Comparison of ENCODE assay signal across 17 cellular contexts in the genomic region with DNA sequence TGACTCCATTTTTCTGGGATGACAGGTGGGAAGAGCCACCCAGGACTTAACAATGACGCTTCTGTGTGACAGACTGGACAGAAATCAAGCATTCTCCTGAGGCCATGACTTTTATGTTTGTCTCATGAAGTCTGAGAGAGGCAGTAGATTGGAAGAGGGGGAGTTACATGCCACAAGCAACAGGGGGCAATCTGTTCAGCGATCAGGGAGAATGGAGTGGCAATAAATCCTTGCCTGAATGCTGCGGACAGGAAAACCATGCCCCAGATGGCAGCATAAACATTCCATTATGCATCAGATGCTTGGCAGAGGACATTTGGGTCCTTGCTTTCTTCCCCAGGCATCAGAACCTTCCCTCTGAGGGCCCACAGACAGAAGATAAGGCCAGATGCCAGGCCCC.
A peak's percentile ranks its signal among the peaks of the same experiment; 100 is the strongest.
DNase-seq lines count a peak whose midpoint lies in the region; ATAC-seq and TF ChIP-seq lines count a peak whose summit lies in the region.
"Had no signal": no experiment of that assay in that cellular context is flagged by ENCODE, and none has a peak within 500 bp of the region (broad histone marks: within the 10 kb centered on the region; RNA-seq: fewer than 3 reads in every experiment).

No MANE protein-coding gene starts in this region.

- H3K27me3 ChIP-seq in SK-N-SH (ENCODE audit: insufficient read depth) (no peaks in the 10 kb centered on the region), vagina (no peaks in the 10 kb centered on the region), spleen (replicated peaks in 1 of 7) (peaks cover 0 to 10% (median 0%) of the 10 kb centered on the region in 7 donors)

- H3K79me2 ChIP-seq in SK-N-SH (ENCODE audit: insufficient read depth), result peaks cover 22% of the 10 kb centered on the region

- DNase-seq in SK-N-SH (no peak), dermis blood vessel endothelial cell (peak; percentile 13), vagina (ENCODE audit: extremely low spot score in 2 of 2) (no peak), NCI-H187 treated with DMSO at 0.1 percent for 48 hours (lab: John Stamatoyannopoulos, UW) (no peak), spleen (no peak), mucosa of gallbladder (ENCODE audit: low spot score) (no peak)
- DNase-seq: AML-193; CD4-positive, alpha-beta T cell; DND-41; MM.1S; NCI-H1105 treated with DMSO at 0.1 percent for 48 hours; NCI-H187; NCI-H446 treated with DMSO at 0.1 percent for 48 hours; OCI-M1 had no signal

- TF ChIP-seq POLR2A in vagina (IDR thresholded peaks at IDR 0.05) (no peak), spleen (IDR thresholded peaks at IDR 0.05) (no peak)

- H3K4me3 ChIP-seq in SK-N-SH (ENCODE audit: low read depth in 2 of 2, low read length in 1 of 2), result no peak overlapping the region
- H3K4me3 ChIP-seq in vagina, result no peak overlapping the region
- H3K4me3 ChIP-seq in spleen, result no peak overlapping the region

- H3K36me3 ChIP-seq in SK-N-SH (replicated peaks in 1 of 2; ENCODE audit: control insufficient read depth in 1 of 2, insufficient read depth in 2 of 2, low read length in 1 of 2), result no peaks in the 10 kb centered on the region
- H3K36me3 ChIP-seq in vagina, result no peaks in the 10 kb centered on the region
- H3K36me3 ChIP-seq in spleen, result no peaks in the 10 kb centered on the region

- CTCF ChIA-PET in SK-N-SH (lab: Yijun Ruan, JAX), result no interaction called here

- no peak overlapping the region for H2AFZ ChIP-seq in SK-N-SH (ENCODE audit: low read depth)

- H3K9me3 ChIP-seq in SK-N-SH (no peaks in the 10 kb centered on the region), vagina (no peaks in the 10 kb centered on the region), spleen (no peaks in the 10 kb centered on the region)

- intact Hi-C loops in vagina (cut with DNase I) (loop anchor here (5.0 kb wide), 1 partner anchor 311 kb away; the partner anchor contains the start of gene DIPK2B), spleen (cut with DNase I; ENCODE audit: low total_unique reads) (loop anchor here (10.0 kb wide), 2 partner anchors 272 to 862 kb away; no protein-coding TSS in a partner anchor)

- TF ChIP-seq RAD21 in SK-N-SH (IDR thresholded peaks at IDR 0.05; ENCODE audit: low read length) (no peak), Ishikawa (IDR thresholded peaks at IDR 0.05; ENCODE audit: low read depth) (peak; percentile 4; the same call in 1 of the 2 replicates)

- no peaks in the 10 kb centered on the region for H4K20me1 ChIP-seq in SK-N-SH (ENCODE audit: insufficient read depth)

- 44% methylated on average over 3 of the region's 3 CpGs for WGBS in SK-N-SH (ENCODE audit: low lambda C conversion rate)
- WGBS in spleen, 5 donors, result 54 to 85% (median 64%) methylated on average over 3 of the region's 3 CpGs

- H3K4me2 ChIP-seq in SK-N-SH, result no peak overlapping the region
- H3K4me2 ChIP-seq: KMS-11 had no signal

- no peak overlapping the region for H3K9ac ChIP-seq in SK-N-SH
- H3K9ac ChIP-seq: KMS-11 had no signal

- no peaks in the 10 kb centered on the region for H3K9me2 ChIP-seq in SK-N-SH

- TF ChIP-seq CTCF in SK-N-SH (IDR thresholded peaks at IDR 0.05), result peak; percentile 29; the same call in 1 of the 2 replicates
- no peak for TF ChIP-seq CTCF in vagina (IDR thresholded peaks at IDR 0.05)
- no peak for TF ChIP-seq CTCF in spleen (IDR thresholded peaks at IDR 0.05 in 8 of 11, conservative IDR thresholded peaks at IDR 0.05 in 3 of 11)

- peak in 1 of 2 experiments; percentile 89; a peak in 2 of 4 replicates for TF ChIP-seq EP300 in SK-N-SH (IDR thresholded peaks at IDR 0.05; ENCODE audit: borderline replicate concordance in 1 of 2, low read depth in 1 of 2, low read length in 1 of 2)
- TF ChIP-seq EP300 in Ishikawa (IDR thresholded peaks at IDR 0.05; ENCODE audit: borderline replicate concordance), result peak; percentile 74; the same call in 1 of the 2 replicates

- POLR2A ChIA-PET in SK-N-SH (lab: Yijun Ruan, JAX), result no interaction called here

- no peak for ATAC-seq in SK-N-SH treated with all-trans-retinoic acid at 6 μM for 48 hours

- H3K4me1 ChIP-seq in SK-N-SH (ENCODE audit: control insufficient read depth in 1 of 2, insufficient read depth in 2 of 2, low read depth in 1 of 2, low read length in 1 of 2) (peaks cover 0 to 54% of the 10 kb centered on the region in 2 experiments; a peak in 3 of 4 replicates), vagina (peaks cover 8% of the 10 kb centered on the region), spleen (no peaks in the 10 kb centered on the region)

- peaks cover 43% of the 10 kb centered on the region for H3F3A ChIP-seq in SK-N-SH (replicated peaks; ENCODE audit: insufficient read depth)

- H3K27ac ChIP-seq in SK-N-SH (ENCODE audit: low read depth in 2 of 2, low read length in 1 of 2) (peak overlapping the region; percentile 67 to 94; a peak in 3 of 4 replicates), vagina (peak overlapping the region; percentile 34), spleen (no peak overlapping the region)
- H3K27ac ChIP-seq: KMS-11 had no signal

TF ChIP-seq in SK-N-SH, 30 proteins besides CTCF, POLR2A, EP300 and RAD21 (continues in another document):
- TF ChIP-seq ZBTB33 (IDR thresholded peaks at IDR 0.05; ENCODE audit: borderline replicate concordance, low read depth) (no peak), NRF1 (IDR thresholded peaks at IDR 0.05; ENCODE audit: low read depth, low read length) (no peak)

TF ChIP-seq in SK-N-SH treated with all-trans-retinoic acid at 6 μM for 48 hours, 23 proteins besides CTCF, POLR2A, EP300 and RAD21 (continues in another document):
- no peak for TF ChIP-seq ZC3H10 (CRISPR knock-in tag; IDR thresholded peaks at IDR 0.05)
- TF ChIP-seq, protein P1, sequence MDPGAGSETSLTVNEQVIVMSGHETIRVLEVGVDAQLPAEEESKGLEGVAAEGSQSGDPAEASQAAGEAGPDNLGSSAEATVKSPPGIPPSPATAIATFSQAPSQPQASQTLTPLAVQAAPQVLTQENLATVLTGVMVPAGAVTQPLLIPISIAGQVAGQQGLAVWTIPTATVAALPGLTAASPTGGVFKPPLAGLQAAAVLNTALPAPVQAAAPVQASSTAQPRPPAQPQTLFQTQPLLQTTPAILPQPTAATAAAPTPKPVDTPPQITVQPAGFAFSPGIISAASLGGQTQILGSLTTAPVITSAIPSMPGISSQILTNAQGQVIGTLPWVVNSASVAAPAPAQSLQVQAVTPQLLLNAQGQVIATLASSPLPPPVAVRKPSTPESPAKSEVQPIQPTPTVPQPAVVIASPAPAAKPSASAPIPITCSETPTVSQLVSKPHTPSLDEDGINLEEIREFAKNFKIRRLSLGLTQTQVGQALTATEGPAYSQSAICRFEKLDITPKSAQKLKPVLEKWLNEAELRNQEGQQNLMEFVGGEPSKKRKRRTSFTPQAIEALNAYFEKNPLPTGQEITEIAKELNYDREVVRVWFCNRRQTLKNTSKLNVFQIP (CRISPR knock-in tag; IDR thresholded peaks at IDR 0.05; ENCODE audit: borderline replicate concordance, low read depth), result no peak
- no peak for TF ChIP-seq ZNF565 (CRISPR knock-in tag; conservative IDR thresholded peaks at IDR 0.05; ENCODE audit: low read depth)
- no peak for TF ChIP-seq TOX (CRISPR knock-in tag; IDR thresholded peaks at IDR 0.05; ENCODE audit: borderline replicate concordance)
- no peak for TF ChIP-seq ZFP30 (CRISPR knock-in tag; IDR thresholded peaks at IDR 0.05)
- no peak for TF ChIP-seq GLIS3 (CRISPR knock-in tag; IDR thresholded peaks at IDR 0.05)
- TF ChIP-seq ZFP3 (CRISPR knock-in tag; IDR thresholded peaks at IDR 0.05), result no peak

TF ChIP-seq in Ishikawa, 13 proteins besides CTCF, POLR2A, EP300 and RAD21:
- no peak for TF ChIP-seq TAF1 (IDR thresholded peaks at IDR 0.05; ENCODE audit: low read depth)
- peak; percentile 67 for TF ChIP-seq TEAD4 (IDR thresholded peaks at IDR 0.05)
- 0 out of 2 replicates have a peak, but pooled peaks have one; percentile 32 for TF ChIP-seq YY1 (IDR thresholded peaks at IDR 0.05; ENCODE audit: low read depth)
- TF ChIP-seq, protein P2, sequence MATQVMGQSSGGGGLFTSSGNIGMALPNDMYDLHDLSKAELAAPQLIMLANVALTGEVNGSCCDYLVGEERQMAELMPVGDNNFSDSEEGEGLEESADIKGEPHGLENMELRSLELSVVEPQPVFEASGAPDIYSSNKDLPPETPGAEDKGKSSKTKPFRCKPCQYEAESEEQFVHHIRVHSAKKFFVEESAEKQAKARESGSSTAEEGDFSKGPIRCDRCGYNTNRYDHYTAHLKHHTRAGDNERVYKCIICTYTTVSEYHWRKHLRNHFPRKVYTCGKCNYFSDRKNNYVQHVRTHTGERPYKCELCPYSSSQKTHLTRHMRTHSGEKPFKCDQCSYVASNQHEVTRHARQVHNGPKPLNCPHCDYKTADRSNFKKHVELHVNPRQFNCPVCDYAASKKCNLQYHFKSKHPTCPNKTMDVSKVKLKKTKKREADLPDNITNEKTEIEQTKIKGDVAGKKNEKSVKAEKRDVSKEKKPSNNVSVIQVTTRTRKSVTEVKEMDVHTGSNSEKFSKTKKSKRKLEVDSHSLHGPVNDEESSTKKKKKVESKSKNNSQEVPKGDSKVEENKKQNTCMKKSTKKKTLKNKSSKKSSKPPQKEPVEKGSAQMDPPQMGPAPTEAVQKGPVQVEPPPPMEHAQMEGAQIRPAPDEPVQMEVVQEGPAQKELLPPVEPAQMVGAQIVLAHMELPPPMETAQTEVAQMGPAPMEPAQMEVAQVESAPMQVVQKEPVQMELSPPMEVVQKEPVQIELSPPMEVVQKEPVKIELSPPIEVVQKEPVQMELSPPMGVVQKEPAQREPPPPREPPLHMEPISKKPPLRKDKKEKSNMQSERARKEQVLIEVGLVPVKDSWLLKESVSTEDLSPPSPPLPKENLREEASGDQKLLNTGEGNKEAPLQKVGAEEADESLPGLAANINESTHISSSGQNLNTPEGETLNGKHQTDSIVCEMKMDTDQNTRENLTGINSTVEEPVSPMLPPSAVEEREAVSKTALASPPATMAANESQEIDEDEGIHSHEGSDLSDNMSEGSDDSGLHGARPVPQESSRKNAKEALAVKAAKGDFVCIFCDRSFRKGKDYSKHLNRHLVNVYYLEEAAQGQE (IDR thresholded peaks at IDR 0.05; ENCODE audit: low read depth), result no peak
- TF ChIP-seq TCF12 (IDR thresholded peaks at IDR 0.05; ENCODE audit: low read depth), result peak; percentile 51
- TF ChIP-seq MAX (IDR thresholded peaks at IDR 0.05), result no peak

Comparison
In these comparisons a context has a peak if more than half of its experiments do, and no peak if none do; other contexts are left out.
1. H3K27ac ChIP-seq: peak in SK-N-SH (2 of 2) and vagina (single experiment); none in spleen (0 of 8).